2 cellular contexts compared by ENCODE assay signal in genomic region chr13:110597041-110597689, GRCh38.
TF ChIP-seq lines count a peak whose summit lies in the region.

No MANE protein-coding gene starts in this region.

TF ChIP-seq in GM23338, 12 proteins besides CTCF, POLR2A, EP300 and RAD21:
- TF ChIP-seq EZH2phosphoT487 (IDR thresholded peaks at IDR 0.05; ENCODE audit: unreplicated experiment) (no peak), ETS1 (IDR thresholded peaks at IDR 0.05) (no peak), ZNF114 (CRISPR knock-in tag; IDR thresholded peaks at IDR 0.05) (no peak), ZNF331 (CRISPR knock-in tag; IDR thresholded peaks at IDR 0.05; ENCODE audit: low read depth) (no peak), EZH2 (IDR thresholded peaks at IDR 0.05; ENCODE audit: low read depth, unreplicated experiment) (no peak), JUNB (IDR thresholded peaks at IDR 0.05; ENCODE audit: unreplicated experiment) (no peak), STAT1 (IDR thresholded peaks at IDR 0.05; ENCODE audit: unreplicated experiment) (no peak), CREB1 (CRISPR knock-in tag; IDR thresholded peaks at IDR 0.05; ENCODE audit: low read depth) (no peak), NANOG (IDR thresholded peaks at IDR 0.05; ENCODE audit: borderline replicate concordance) (no peak), POLR2AphosphoS5 (IDR thresholded peaks at IDR 0.05; ENCODE audit: low read depth) (no peak)
- TF ChIP-seq, protein P1, sequence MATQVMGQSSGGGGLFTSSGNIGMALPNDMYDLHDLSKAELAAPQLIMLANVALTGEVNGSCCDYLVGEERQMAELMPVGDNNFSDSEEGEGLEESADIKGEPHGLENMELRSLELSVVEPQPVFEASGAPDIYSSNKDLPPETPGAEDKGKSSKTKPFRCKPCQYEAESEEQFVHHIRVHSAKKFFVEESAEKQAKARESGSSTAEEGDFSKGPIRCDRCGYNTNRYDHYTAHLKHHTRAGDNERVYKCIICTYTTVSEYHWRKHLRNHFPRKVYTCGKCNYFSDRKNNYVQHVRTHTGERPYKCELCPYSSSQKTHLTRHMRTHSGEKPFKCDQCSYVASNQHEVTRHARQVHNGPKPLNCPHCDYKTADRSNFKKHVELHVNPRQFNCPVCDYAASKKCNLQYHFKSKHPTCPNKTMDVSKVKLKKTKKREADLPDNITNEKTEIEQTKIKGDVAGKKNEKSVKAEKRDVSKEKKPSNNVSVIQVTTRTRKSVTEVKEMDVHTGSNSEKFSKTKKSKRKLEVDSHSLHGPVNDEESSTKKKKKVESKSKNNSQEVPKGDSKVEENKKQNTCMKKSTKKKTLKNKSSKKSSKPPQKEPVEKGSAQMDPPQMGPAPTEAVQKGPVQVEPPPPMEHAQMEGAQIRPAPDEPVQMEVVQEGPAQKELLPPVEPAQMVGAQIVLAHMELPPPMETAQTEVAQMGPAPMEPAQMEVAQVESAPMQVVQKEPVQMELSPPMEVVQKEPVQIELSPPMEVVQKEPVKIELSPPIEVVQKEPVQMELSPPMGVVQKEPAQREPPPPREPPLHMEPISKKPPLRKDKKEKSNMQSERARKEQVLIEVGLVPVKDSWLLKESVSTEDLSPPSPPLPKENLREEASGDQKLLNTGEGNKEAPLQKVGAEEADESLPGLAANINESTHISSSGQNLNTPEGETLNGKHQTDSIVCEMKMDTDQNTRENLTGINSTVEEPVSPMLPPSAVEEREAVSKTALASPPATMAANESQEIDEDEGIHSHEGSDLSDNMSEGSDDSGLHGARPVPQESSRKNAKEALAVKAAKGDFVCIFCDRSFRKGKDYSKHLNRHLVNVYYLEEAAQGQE (IDR thresholded peaks at IDR 0.05; ENCODE audit: unreplicated experiment), result no peak
- TF ChIP-seq, protein P2, sequence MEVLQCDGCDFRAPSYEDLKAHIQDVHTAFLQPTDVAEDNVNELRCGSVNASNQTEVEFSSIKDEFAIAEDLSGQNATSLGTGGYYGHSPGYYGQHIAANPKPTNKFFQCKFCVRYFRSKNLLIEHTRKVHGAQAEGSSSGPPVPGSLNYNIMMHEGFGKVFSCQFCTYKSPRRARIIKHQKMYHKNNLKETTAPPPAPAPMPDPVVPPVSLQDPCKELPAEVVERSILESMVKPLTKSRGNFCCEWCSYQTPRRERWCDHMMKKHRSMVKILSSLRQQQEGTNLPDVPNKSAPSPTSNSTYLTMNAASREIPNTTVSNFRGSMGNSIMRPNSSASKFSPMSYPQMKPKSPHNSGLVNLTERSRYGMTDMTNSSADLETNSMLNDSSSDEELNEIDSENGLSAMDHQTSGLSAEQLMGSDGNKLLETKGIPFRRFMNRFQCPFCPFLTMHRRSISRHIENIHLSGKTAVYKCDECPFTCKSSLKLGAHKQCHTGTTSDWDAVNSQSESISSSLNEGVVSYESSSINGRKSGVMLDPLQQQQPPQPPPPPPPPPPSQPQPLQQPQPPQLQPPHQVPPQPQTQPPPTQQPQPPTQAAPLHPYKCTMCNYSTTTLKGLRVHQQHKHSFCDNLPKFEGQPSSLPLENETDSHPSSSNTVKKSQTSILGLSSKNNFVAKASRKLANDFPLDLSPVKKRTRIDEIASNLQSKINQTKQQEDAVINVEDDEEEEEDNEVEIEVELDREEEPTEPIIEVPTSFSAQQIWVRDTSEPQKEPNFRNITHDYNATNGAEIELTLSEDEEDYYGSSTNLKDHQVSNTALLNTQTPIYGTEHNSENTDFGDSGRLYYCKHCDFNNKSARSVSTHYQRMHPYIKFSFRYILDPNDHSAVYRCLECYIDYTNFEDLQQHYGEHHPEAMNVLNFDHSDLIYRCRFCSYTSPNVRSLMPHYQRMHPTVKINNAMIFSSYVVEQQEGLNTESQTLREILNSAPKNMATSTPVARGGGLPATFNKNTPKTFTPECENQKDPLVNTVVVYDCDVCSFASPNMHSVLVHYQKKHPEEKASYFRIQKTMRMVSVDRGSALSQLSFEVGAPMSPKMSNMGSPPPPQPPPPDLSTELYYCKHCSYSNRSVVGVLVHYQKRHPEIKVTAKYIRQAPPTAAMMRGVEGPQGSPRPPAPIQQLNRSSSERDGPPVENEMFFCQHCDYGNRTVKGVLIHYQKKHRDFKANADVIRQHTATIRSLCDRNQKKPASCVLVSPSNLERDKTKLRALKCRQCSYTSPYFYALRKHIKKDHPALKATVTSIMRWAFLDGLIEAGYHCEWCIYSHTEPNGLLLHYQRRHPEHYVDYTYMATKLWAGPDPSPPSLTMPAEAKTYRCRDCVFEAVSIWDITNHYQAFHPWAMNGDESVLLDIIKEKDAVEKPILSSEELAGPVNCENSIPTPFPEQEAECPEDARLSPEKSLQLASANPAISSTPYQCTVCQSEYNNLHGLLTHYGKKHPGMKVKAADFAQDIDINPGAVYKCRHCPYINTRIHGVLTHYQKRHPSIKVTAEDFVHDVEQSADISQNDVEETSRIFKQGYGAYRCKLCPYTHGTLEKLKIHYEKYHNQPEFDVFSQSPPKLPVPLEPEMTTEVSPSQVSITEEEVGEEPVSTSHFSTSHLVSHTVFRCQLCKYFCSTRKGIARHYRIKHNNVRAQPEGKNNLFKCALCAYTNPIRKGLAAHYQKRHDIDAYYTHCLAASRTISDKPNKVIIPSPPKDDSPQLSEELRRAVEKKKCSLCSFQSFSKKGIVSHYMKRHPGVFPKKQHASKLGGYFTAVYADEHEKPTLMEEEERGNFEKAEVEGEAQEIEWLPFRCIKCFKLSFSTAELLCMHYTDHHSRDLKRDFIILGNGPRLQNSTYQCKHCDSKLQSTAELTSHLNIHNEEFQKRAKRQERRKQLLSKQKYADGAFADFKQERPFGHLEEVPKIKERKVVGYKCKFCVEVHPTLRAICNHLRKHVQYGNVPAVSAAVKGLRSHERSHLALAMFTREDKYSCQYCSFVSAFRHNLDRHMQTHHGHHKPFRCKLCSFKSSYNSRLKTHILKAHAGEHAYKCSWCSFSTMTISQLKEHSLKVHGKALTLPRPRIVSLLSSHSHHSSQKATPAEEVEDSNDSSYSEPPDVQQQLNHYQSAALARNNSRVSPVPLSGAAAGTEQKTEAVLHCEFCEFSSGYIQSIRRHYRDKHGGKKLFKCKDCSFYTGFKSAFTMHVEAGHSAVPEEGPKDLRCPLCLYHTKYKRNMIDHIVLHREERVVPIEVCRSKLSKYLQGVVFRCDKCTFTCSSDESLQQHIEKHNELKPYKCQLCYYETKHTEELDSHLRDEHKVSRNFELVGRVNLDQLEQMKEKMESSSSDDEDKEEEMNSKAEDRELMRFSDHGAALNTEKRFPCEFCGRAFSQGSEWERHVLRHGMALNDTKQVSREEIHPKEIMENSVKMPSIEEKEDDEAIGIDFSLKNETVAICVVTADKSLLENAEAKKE (CRISPR knock-in tag; IDR thresholded peaks at IDR 0.05), result no peak

TF ChIP-seq in K562, 482 proteins besides CTCF, POLR2A, EP300 and RAD21:
- TF ChIP-seq EWSR1 (IDR thresholded peaks at IDR 0.05; ENCODE audit: borderline replicate concordance, low read depth, partially characterized antibody) (no peak), C11orf30 (IDR thresholded peaks at IDR 0.05; ENCODE audit: low read depth) (peak; percentile 80), MAFG (tag; conservative IDR thresholded peaks at IDR 0.05) (peak; percentile 84), NR2C2 (CRISPR knock-in tag; IDR thresholded peaks at IDR 0.05) (no peak), NR2C2 (tag; IDR thresholded peaks at IDR 0.05) (no peak), ZNF239 (CRISPR knock-in tag; IDR thresholded peaks at IDR 0.05) (no peak), PHF20 (IDR thresholded peaks at IDR 0.05; ENCODE audit: partially characterized antibody) (no peak), NFE2 (IDR thresholded peaks at IDR 0.05; ENCODE audit: low read depth) (peak; percentile 46; the same call in 1 of the 2 replicates), MAFF (IDR thresholded peaks at IDR 0.05; ENCODE audit: low read length) (peak; percentile 59), ZNF316 (IDR thresholded peaks at IDR 0.05) (peak; percentile 91), MAFK (IDR thresholded peaks at IDR 0.05; ENCODE audit: low read length) (peak; percentile 50; the same call in 1 of the 2 replicates)
- TF ChIP-seq, protein P3, sequence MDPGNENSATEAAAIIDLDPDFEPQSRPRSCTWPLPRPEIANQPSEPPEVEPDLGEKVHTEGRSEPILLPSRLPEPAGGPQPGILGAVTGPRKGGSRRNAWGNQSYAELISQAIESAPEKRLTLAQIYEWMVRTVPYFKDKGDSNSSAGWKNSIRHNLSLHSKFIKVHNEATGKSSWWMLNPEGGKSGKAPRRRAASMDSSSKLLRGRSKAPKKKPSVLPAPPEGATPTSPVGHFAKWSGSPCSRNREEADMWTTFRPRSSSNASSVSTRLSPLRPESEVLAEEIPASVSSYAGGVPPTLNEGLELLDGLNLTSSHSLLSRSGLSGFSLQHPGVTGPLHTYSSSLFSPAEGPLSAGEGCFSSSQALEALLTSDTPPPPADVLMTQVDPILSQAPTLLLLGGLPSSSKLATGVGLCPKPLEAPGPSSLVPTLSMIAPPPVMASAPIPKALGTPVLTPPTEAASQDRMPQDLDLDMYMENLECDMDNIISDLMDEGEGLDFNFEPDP (CRISPR knock-in tag; IDR thresholded peaks at IDR 0.05), result no peak
